Comparison of ENCODE assay signal across 8 cellular contexts in genomic region chr1:111116496-111116895, GRCh38.
"Had no signal": no experiment of that assay in that cellular context is flagged by ENCODE, and none has a peak within 500 bp of the region (broad histone marks: within the 10 kb centered on the region; RNA-seq: fewer than 3 reads in every experiment).

No MANE protein-coding gene starts in this region.

- ATAC-seq: HCT116 had no signal

- H3K27ac Mint-ChIP-seq: HFFc6, IgD-negative memory B cell had no signal

- H2AFZ ChIP-seq: GM23248 had no signal

- H3K27ac ChIP-seq: GM23248, HL-60 had no signal

- DNase-seq: GM23248, H7, HFFc6, KG1 had no signal

- H3K9me3 Mint-ChIP-seq: HFFc6, IgD-negative memory B cell had no signal

- H3K27me3 Mint-ChIP-seq: IgD-negative memory B cell had no signal

- H3K4me1 ChIP-seq: HAP-1 had no signal

- H3K9me3 ChIP-seq: HAP-1 had no signal

- H3K4me3 ChIP-seq: GM23248, HAP-1 had no signal

- H3K9ac ChIP-seq: GM23248 had no signal

- H3K4me3 Mint-ChIP-seq: HFFc6, IgD-negative memory B cell had no signal
